ENCODE assay signal across 1 cellular context in genomic region chr2:14524803-14525080, GRCh38.
TF ChIP-seq lines count a peak whose summit lies in the region.

No MANE protein-coding gene starts in this region.

TF ChIP-seq in IMR-90, 13 proteins besides CTCF, POLR2A, EP300 and RAD21:
- TF ChIP-seq MXI1 (IDR thresholded peaks at IDR 0.05; ENCODE audit: borderline replicate concordance, low read depth, low read length) (no peak), RFX5 (IDR thresholded peaks at IDR 0.05; ENCODE audit: low read depth, low read length) (no peak), FOS (IDR thresholded peaks at IDR 0.05; ENCODE audit: low read depth, low read length) (no peak), MAFK (IDR thresholded peaks at IDR 0.05; ENCODE audit: low read depth, low read length) (no peak), RCOR1 (IDR thresholded peaks at IDR 0.05; ENCODE audit: insufficient replicate concordance, low read length) (no peak), ELK1 (IDR thresholded peaks at IDR 0.05; ENCODE audit: borderline replicate concordance, low read depth, low read length) (no peak), BHLHE40 (IDR thresholded peaks at IDR 0.05; ENCODE audit: low read depth, low read length) (no peak), MAZ (IDR thresholded peaks at IDR 0.05; ENCODE audit: borderline replicate concordance, low read depth, low read length) (no peak), CHD1 (IDR thresholded peaks at IDR 0.05; ENCODE audit: low read depth, low read length) (no peak), CEBPB (IDR thresholded peaks at IDR 0.05; ENCODE audit: low read depth, low read length) (no peak), SMC3 (IDR thresholded peaks at IDR 0.05; ENCODE audit: low read depth, low read length) (no peak), NFE2L2 (IDR thresholded peaks at IDR 0.05; ENCODE audit: low read depth, low read length) (no peak)
- TF ChIP-seq, protein P1, sequence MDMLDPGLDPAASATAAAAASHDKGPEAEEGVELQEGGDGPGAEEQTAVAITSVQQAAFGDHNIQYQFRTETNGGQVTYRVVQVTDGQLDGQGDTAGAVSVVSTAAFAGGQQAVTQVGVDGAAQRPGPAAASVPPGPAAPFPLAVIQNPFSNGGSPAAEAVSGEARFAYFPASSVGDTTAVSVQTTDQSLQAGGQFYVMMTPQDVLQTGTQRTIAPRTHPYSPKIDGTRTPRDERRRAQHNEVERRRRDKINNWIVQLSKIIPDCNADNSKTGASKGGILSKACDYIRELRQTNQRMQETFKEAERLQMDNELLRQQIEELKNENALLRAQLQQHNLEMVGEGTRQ (IDR thresholded peaks at IDR 0.05; ENCODE audit: low read depth, low read length), result no peak
